9 cellular contexts compared by ENCODE assay signal in the genomic region with DNA sequence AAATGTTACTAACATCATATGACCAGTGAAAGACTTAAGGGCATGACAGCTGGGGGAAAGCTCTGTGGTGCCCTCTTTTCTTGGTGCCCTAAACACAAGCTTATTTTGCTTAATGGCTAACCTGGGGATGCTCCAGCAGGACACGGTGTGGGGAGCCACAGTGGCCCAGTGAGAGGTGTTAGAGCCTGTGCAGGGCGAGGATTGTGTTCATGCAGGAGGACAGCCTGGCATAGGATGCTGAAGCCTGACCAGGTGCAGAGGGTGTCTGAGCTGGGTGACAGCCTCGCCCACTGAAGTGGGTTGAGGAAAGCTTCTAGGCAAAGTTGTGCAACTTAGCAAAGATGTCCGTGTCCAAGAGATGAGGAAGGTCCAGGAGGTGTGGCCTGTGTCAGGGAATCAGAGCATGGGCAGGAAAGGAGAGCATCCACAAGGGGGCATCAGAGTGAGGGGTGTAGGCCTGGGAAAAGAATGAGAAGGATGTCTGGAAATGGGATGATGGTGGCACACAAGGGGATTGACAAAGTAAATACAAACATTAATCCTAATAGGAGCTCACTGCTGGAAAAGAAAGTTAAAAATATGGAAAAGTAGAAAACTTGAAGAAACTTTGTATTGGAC. TPM values are rescaled to one million over a fixed set of nuclear protein-coding genes. Genes with fewer than 3 reads are reported as not detected.
DNase-seq lines count a peak whose midpoint lies in the region; ATAC-seq and TF ChIP-seq lines count a peak whose summit lies in the region.
"Had no signal": no experiment of that assay in that cellular context is flagged by ENCODE, and none has a peak within 500 bp of the region (broad histone marks: within the 10 kb centered on the region; RNA-seq: fewer than 3 reads in every experiment).

No MANE protein-coding gene starts in this region.

- ATAC-seq in GM21423 (IDR thresholded peaks at IDR 0.05; ENCODE audit: unreplicated experiment), result no peak

- no peaks in the 10 kb centered on the region for H3K9me3 ChIP-seq in smooth muscle cell (replicated peaks; ENCODE audit: low read depth)

- 81% methylated on average over 4 of the region's 4 CpGs for WGBS in smooth muscle cell (ENCODE audit: low lambda C conversion rate)

- H3F3A ChIP-seq in smooth muscle cell (ENCODE audit: low read depth), result no peaks in the 10 kb centered on the region

- H3K4me2 ChIP-seq in smooth muscle cell, result no peak overlapping the region

- H3K27ac ChIP-seq in smooth muscle cell (ENCODE audit: low read depth), result no peak overlapping the region
- H3K27ac ChIP-seq: skin epidermis had no signal

- no peak overlapping the region for H2AFZ ChIP-seq in smooth muscle cell (ENCODE audit: low read depth)

- no peaks in the 10 kb centered on the region for H3K4me1 ChIP-seq in smooth muscle cell (ENCODE audit: low read depth)

- H3K79me2 ChIP-seq in smooth muscle cell (ENCODE audit: low read depth), result no peaks in the 10 kb centered on the region

- no peaks in the 10 kb centered on the region for H4K20me1 ChIP-seq in smooth muscle cell (ENCODE audit: low read depth)

- H3K27me3 ChIP-seq in GM06990 (replicated peaks; ENCODE audit: control insufficient read depth, insufficient read depth, low read length) (no peaks in the 10 kb centered on the region), smooth muscle cell (ENCODE audit: low read depth) (no peaks in the 10 kb centered on the region)

- no peak overlapping the region for H3K4me3 ChIP-seq in GM06990 (replicated peaks; ENCODE audit: low read depth, low read length)
- H3K4me3 ChIP-seq in smooth muscle cell, result no peak overlapping the region
- H3K4me3 ChIP-seq: skin epidermis had no signal

- TF ChIP-seq CTCF in GM06990 (IDR thresholded peaks at IDR 0.05; ENCODE audit: insufficient read depth, low read length, poor library complexity, severe bottlenecking) (peak; percentile 60), smooth muscle cell (IDR thresholded peaks at IDR 0.05; ENCODE audit: borderline replicate concordance, insufficient read depth, poor library complexity, severe bottlenecking) (peak; percentile 36)

- no peaks in the 10 kb centered on the region for H3K36me3 ChIP-seq in GM06990 (ENCODE audit: control insufficient read depth, insufficient read depth, low read length)
- H3K36me3 ChIP-seq in smooth muscle cell (ENCODE audit: low read depth), result no peaks in the 10 kb centered on the region

- DNase-seq in ACHN (peak; percentile 54), GM06990 (ENCODE audit: extremely low read depth, insufficient read length) (no peak), NCI-H226 (peak; percentile 49), activated T-cell treated with anti-CD3 and anti-CD28 coated beads for 24 hours (ENCODE audit: low read depth) (peak; percentile 26), germinal center (ENCODE audit: low spot score) (peak; percentile 13), smooth muscle cell (lab: John Stamatoyannopoulos, UW; ENCODE audit: unreplicated experiment) (no peak), superior temporal gyrus (ENCODE audit: extremely low spot score) (no peak)

- in situ Hi-C loops in ACHN (cut with HindIII; ENCODE audit: low pct_ligation_motif_present, low pct_unique_long_range_greater_than_20kb, low sequenced_read_pairs), result no loop called here

- H3K9ac ChIP-seq in smooth muscle cell (ENCODE audit: low read depth), result no peak overlapping the region

RNA-seq across cellular contexts. Expression of gene SLC17A4, which starts 33.9 kb away (rescaled TPM):
- not detected in 2 replicates for total RNA-seq in smooth muscle cell
- not detected in 2 replicates for polyA plus RNA-seq in smooth muscle cell

RNA-seq across cellular contexts. Expression of gene SLC17A1, which starts 43.4 kb away (rescaled TPM):
- not detected in 2 replicates for total RNA-seq in smooth muscle cell
- polyA plus RNA-seq in smooth muscle cell, result not detected in 2 replicates

Comparison
In these comparisons a context has a peak if more than half of its experiments do, and no peak if none do; other contexts are left out.
1. DNase-seq: peak in ACHN (single experiment), NCI-H226 (single experiment), activated T-cell treated with anti-CD3 and anti-CD28 coated beads for 24 hours (single experiment) and germinal center (single experiment); none in GM06990 (single experiment), smooth muscle cell (single experiment) and superior temporal gyrus (single experiment).